ENCODE assay signal across 8 cellular contexts in genomic region chr12:69241444-69242092, GRCh38. TPM values are rescaled to one million over a fixed set of nuclear protein-coding genes. Genes with fewer than 3 reads are reported as not detected.
DNase-seq lines count a peak whose midpoint lies in the region; ATAC-seq and TF ChIP-seq lines count a peak whose summit lies in the region.

No MANE protein-coding gene starts in this region.

- CTCF ChIA-PET in AG04450 (lab: Charles Lee) (interaction anchor here (1.6 to 5.0 kb wide), 3 partner anchors 12 to 87 kb away, joined by 6 to 24 read pairs (median 7); no protein-coding TSS in a partner anchor), HCT116 (lab: Charles Lee) (no interaction called here)

- POLR2A ChIA-PET in AG04450 (lab: Yijun Ruan, JAX): no interaction called here
- POLR2A ChIA-PET in HCT116 (lab: Charles Lee): no interaction called here

- H3K36me3 Mint-ChIP-seq in activated naive CD8-positive, alpha-beta T cell treated with anti-CD3 and anti-CD28 coated beads for 36 hours: peaks cover 25% of the 10 kb centered on the region

- peaks cover 39% of the 10 kb centered on the region; the same call in 1 of the 2 replicates for H4K20me1 ChIP-seq in HCT116 (ENCODE audit: insufficient read depth)

- DNase-seq in AG04450 (ENCODE audit: low read depth, low spot score) (no peak), HCT116 (ENCODE audit: low read depth, low spot score) (no peak), kidney epithelial cell (ENCODE audit: low read depth) (no peak), ecto neural progenitor cell (ENCODE audit: low spot score) (no peak), DMS79 treated with DMSO at 0.1 percent for 48 hours (lab: John Stamatoyannopoulos, UW) (no peak), medulla oblongata (ENCODE audit: extremely low spot score) (no peak)
- DNase-seq in activated naive CD8-positive, alpha-beta T cell treated with anti-CD3 and anti-CD28 coated beads for 36 hours: no peak

- H3K4me3 Mint-ChIP-seq in activated naive CD8-positive, alpha-beta T cell treated with anti-CD3 and anti-CD28 coated beads for 36 hours: peak overlapping the region; percentile 99

- H3K4me3 ChIP-seq in AG04450 (ENCODE audit: low read depth, low read length) (peak overlapping the region; percentile 80), HCT116 (replicated peaks in 1 of 2; ENCODE audit: low read depth in 1 of 2, low read length in 2 of 2) (peak overlapping the region; percentile 65 to 98; a peak in 3 of 4 replicates), kidney epithelial cell (ENCODE audit: low read depth, low read length) (peak overlapping the region; percentile 58)

- H3K27me3 Mint-ChIP-seq in activated naive CD8-positive, alpha-beta T cell treated with anti-CD3 and anti-CD28 coated beads for 36 hours: peaks cover 4% of the 10 kb centered on the region

- peaks cover 72% of the 10 kb centered on the region for H3K79me2 ChIP-seq in HCT116 (ENCODE audit: insufficient read depth, low read length)

- H3K9me3 Mint-ChIP-seq in activated naive CD8-positive, alpha-beta T cell treated with anti-CD3 and anti-CD28 coated beads for 36 hours: no peaks in the 10 kb centered on the region

- peak overlapping the region; percentile 79 for H3K4me2 ChIP-seq in HCT116 (ENCODE audit: low read length)

- no TSS peak for BruUV-seq in HCT116 (replicated peaks; lab: Mats Ljungman, UMichigan)

- H3K27me3 ChIP-seq in AG04450 (ENCODE audit: control insufficient read depth, insufficient read depth, low read length) (no peaks in the 10 kb centered on the region), HCT116 (ENCODE audit: insufficient read depth, low read length) (no peaks in the 10 kb centered on the region), kidney epithelial cell (ENCODE audit: control insufficient read depth, insufficient read depth, low read length) (no peaks in the 10 kb centered on the region)

- peaks cover 62% of the 10 kb centered on the region for H3K4me1 Mint-ChIP-seq in activated naive CD8-positive, alpha-beta T cell treated with anti-CD3 and anti-CD28 coated beads for 36 hours

- TF ChIP-seq RAD21 in HCT116 (IDR thresholded peaks at IDR 0.05; ENCODE audit: low read depth): no peak

- no peaks in the 10 kb centered on the region for H3K9me2 ChIP-seq in HCT116 (ENCODE audit: insufficient read depth)

- no peak for TF ChIP-seq CTCF in AG04450 (IDR thresholded peaks at IDR 0.05; ENCODE audit: low read depth, low read length)
- no peak for TF ChIP-seq CTCF in HCT116 (IDR thresholded peaks at IDR 0.05 in 2 of 3, conservative IDR thresholded peaks at IDR 0.05 in 1 of 3; ENCODE audit: borderline replicate concordance in 1 of 3, insufficient read depth in 1 of 3, low read depth in 2 of 3, low read length in 2 of 3)
- TF ChIP-seq CTCF in kidney epithelial cell (IDR thresholded peaks at IDR 0.05; ENCODE audit: insufficient read depth, low read length, poor library complexity, severe bottlenecking): no peak

- ATAC-seq in HCT116: no peak
- no peak for ATAC-seq in GM21381 (IDR thresholded peaks at IDR 0.05; ENCODE audit: unreplicated experiment)

- H3K27ac ChIP-seq in AG04450 (ENCODE audit: low read depth, low read length) (no peak overlapping the region), HCT116 (ENCODE audit: low read depth, low read length) (no peak overlapping the region)

- RAD21 ChIA-PET in HCT116 (lab: Charles Lee; ENCODE audit: low non-redundant PET in 1 of 2, low total read pairs in 2 of 2, uncharacterized antibody in 2 of 2, unreplicated experiment in 2 of 2): no interaction called here

- H3K9ac ChIP-seq in HCT116 (ENCODE audit: low read length): peak overlapping the region; percentile 10; the same call in 1 of the 2 replicates

- H3K9me3 ChIP-seq in AG04450 (ENCODE audit: control insufficient read depth, insufficient read depth, low read length) (no peaks in the 10 kb centered on the region), HCT116 (ENCODE audit: control insufficient read depth in 1 of 2, insufficient read depth in 1 of 2, low read depth in 1 of 2, low read length in 2 of 2) (no peaks in the 10 kb centered on the region)

- no peak overlapping the region for H3K27ac Mint-ChIP-seq in activated naive CD8-positive, alpha-beta T cell treated with anti-CD3 and anti-CD28 coated beads for 36 hours

- H3K36me3 ChIP-seq in HCT116 (ENCODE audit: control insufficient read depth in 1 of 2, insufficient read depth in 2 of 2, low read length in 2 of 2) (no peaks in the 10 kb centered on the region; a peak in 1 of 4 replicates), kidney epithelial cell (ENCODE audit: control insufficient read depth, insufficient read depth, low read length) (no peaks in the 10 kb centered on the region)

- no peak overlapping the region for H2AFZ ChIP-seq in HCT116 (ENCODE audit: low read depth, low read length, poor library complexity, severe bottlenecking)

- no peak for TF ChIP-seq POLR2A in HCT116 (IDR thresholded peaks at IDR 0.05; ENCODE audit: borderline replicate concordance, extremely low read depth, insufficient read depth, insufficient read length)

- peaks cover 7 to 33% of the 10 kb centered on the region in 2 experiments; a peak in 3 of 4 replicates for H3K4me1 ChIP-seq in HCT116 (ENCODE audit: control insufficient read depth in 1 of 2, insufficient read depth in 2 of 2, low read length in 2 of 2)

- intact Hi-C loops in HCT116 (cut with micrococcal nuclease): no loop called here

TF ChIP-seq in HCT116, 20 proteins besides CTCF, POLR2A, EP300 and RAD21:
- TF ChIP-seq SIN3A (IDR thresholded peaks at IDR 0.05; ENCODE audit: low read depth) (no peak), EGR1 (IDR thresholded peaks at IDR 0.05; ENCODE audit: low read depth) (no peak), CBX3 (IDR thresholded peaks at IDR 0.05; ENCODE audit: low read depth) (no peak)

RNA-seq across cellular contexts. Expression of gene CPSF6, which starts 2.2 kb away (rescaled TPM):
- 42.8 and 49.5 TPM in 2 replicates for polyA plus RNA-seq in AG04450 (2011; rRNA removed)
- polyA minus RNA-seq in AG04450 (2011; rRNA and poly(A)+ RNA removed): 49.8 and 50.8 TPM in 2 replicates
- 88.4 TPM for total RNA-seq in HCT116 (2021; ENCODE audit: unreplicated experiment)
- polyA plus RNA-seq in HCT116 (2012): 36.5 and 53.4 TPM in 2 replicates
- total RNA-seq in activated naive CD8-positive, alpha-beta T cell treated with anti-CD3 and anti-CD28 coated beads for 36 hours: 100 to 1,000 TPM; 124 to 133 TPM
- total RNA-seq in kidney epithelial cell: 34.6 and 35.6 TPM in 2 replicates
